9 cellular contexts compared by ENCODE assay signal in genomic region chr17:65797809-65798208, GRCh38.
A peak's percentile ranks its signal among the peaks of the same experiment; 100 is the strongest.
DNase-seq lines count a peak whose midpoint lies in the region; ATAC-seq and TF ChIP-seq lines count a peak whose summit lies in the region.
"Had no signal": no experiment of that assay in that cellular context is flagged by ENCODE, and none has a peak within 500 bp of the region (broad histone marks: within the 10 kb centered on the region; RNA-seq: fewer than 3 reads in every experiment).

No MANE protein-coding gene starts in this region.

- no peaks in the 10 kb centered on the region for H3K27me3 ChIP-seq in Karpas-422 (ENCODE audit: low read length)

- no peak overlapping the region for H3K27ac ChIP-seq in Karpas-422 (ENCODE audit: low read length)

- DNase-seq in NCI-H1694 treated with DMSO at 0.1 percent for 48 hours (lab: John Stamatoyannopoulos, UW) = peak; percentile 4
- DNase-seq in NCI-H1694 (lab: John Stamatoyannopoulos, UW) = no peak
- DNase-seq in Karpas-422 = peak; percentile 71
- peak; percentile 26 for DNase-seq in activated naive CD4-positive, alpha-beta T cell treated with anti-CD3 and anti-CD28 coated beads, Interleukin-2, amount 50 U/mL, for 16 hours
- DNase-seq in osteocyte (ENCODE audit: extremely low spot score, unreplicated experiment) = no peak
- DNase-seq in NCI-H345 (lab: John Stamatoyannopoulos, UW) = no peak
- DNase-seq: SW 1271 had no signal

- no peaks in the 10 kb centered on the region for H3K79me2 ChIP-seq in Karpas-422 (ENCODE audit: low read length)

- H3K4me3 ChIP-seq in Karpas-422 (ENCODE audit: low read length) = no peak overlapping the region

- H3K9me3 ChIP-seq in Karpas-422 (ENCODE audit: low read length) = no peaks in the 10 kb centered on the region

- no peaks in the 10 kb centered on the region for H4K20me1 ChIP-seq in Karpas-422 (ENCODE audit: insufficient read depth, low read depth, low read length)

- H3K9me2 ChIP-seq in Karpas-422 (replicated peaks; ENCODE audit: insufficient read depth, low read length) = no peaks in the 10 kb centered on the region

- H3K27me3 Mint-ChIP-seq in osteocyte (ENCODE audit: unreplicated experiment) = no peaks in the 10 kb centered on the region

- no peak overlapping the region for H3K4me3 Mint-ChIP-seq in osteocyte (ENCODE audit: unreplicated experiment)

- ATAC-seq in HG03045 (IDR thresholded peaks at IDR 0.05; ENCODE audit: unreplicated experiment) (no peak), HG03432 (IDR thresholded peaks at IDR 0.05; ENCODE audit: unreplicated experiment) (no peak)

- H3K9ac ChIP-seq in Karpas-422 (ENCODE audit: low read length) = no peak overlapping the region

- H3K9me3 Mint-ChIP-seq in osteocyte (ENCODE audit: unreplicated experiment) = peaks cover 31% of the 10 kb centered on the region

- no peaks in the 10 kb centered on the region for H3K36me3 ChIP-seq in Karpas-422 (ENCODE audit: insufficient read depth, low read length)

- no peak overlapping the region for H3K27ac Mint-ChIP-seq in osteocyte (ENCODE audit: unreplicated experiment)

- H3K4me1 ChIP-seq in Karpas-422 (ENCODE audit: low read length) = no peaks in the 10 kb centered on the region

- H3K36me3 Mint-ChIP-seq in osteocyte (ENCODE audit: unreplicated experiment) = peaks cover 19% of the 10 kb centered on the region

- no peak overlapping the region for H2AFZ ChIP-seq in Karpas-422 (ENCODE audit: low read length)

- TF ChIP-seq CTCF in osteocyte (IDR thresholded peaks at IDR 0.05) = peak; percentile 27

- H3K4me1 Mint-ChIP-seq in osteocyte (ENCODE audit: unreplicated experiment) = no peaks in the 10 kb centered on the region

- H3K4me2 ChIP-seq in Karpas-422 (ENCODE audit: low read depth, low read length, poor library complexity, severe bottlenecking) = no peak overlapping the region

Comparison
In these comparisons a context has a peak if more than half of its experiments do, and no peak if none do; other contexts are left out.
1. DNase-seq: peak in NCI-H1694 treated with DMSO at 0.1 percent for 48 hours (single experiment), Karpas-422 (single experiment) and activated naive CD4-positive, alpha-beta T cell treated with anti-CD3 and anti-CD28 coated beads, Interleukin-2, amount 50 U/mL, for 16 hours (single experiment); none in NCI-H1694 (single experiment), osteocyte (single experiment) and NCI-H345 (single experiment).